ENCODE assay signal across 8 cellular contexts in the genomic region with DNA sequence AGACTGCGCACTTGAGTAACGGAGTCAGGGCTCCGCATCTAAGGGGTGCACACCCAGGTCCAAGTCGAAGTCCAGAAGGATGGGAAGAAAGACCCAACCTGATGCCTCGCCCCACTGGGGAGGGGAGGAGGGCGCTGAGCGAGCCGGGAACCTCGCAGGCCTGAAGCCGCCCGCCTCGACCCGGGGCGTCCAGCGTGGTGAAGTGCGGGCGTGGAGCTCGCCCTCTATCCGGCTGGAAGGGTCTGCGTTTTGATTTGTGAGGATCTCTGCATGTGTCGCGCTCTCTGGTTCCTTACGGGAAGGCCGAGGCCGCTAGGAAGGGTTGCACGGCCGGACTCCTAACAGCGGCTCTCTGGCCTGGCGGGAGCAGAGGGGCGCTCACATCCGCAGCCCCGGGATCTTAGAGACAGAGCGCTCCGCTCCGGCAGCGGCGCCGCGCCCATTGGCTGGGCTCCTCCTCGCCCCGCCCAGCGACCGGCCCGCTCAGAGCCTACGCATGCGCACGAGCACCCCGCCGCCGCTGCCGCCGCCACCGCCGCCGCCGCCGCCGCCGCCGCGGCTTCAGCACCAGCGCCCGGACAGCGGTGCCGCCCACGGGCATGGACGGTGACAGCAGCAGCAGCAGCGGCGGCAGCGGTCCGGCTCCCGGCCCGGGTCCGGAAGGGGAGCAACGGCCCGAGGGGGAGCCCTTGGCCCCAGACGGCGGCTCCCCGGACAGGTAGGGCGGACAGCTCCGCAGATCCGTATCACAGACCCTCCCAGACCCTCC. TPM values are rescaled to one million over a fixed set of nuclear protein-coding genes. Genes with fewer than 3 reads are reported as not detected.
DNase-seq lines count a peak whose midpoint lies in the region; ATAC-seq and TF ChIP-seq lines count a peak whose summit lies in the region.

A gene with protein sequence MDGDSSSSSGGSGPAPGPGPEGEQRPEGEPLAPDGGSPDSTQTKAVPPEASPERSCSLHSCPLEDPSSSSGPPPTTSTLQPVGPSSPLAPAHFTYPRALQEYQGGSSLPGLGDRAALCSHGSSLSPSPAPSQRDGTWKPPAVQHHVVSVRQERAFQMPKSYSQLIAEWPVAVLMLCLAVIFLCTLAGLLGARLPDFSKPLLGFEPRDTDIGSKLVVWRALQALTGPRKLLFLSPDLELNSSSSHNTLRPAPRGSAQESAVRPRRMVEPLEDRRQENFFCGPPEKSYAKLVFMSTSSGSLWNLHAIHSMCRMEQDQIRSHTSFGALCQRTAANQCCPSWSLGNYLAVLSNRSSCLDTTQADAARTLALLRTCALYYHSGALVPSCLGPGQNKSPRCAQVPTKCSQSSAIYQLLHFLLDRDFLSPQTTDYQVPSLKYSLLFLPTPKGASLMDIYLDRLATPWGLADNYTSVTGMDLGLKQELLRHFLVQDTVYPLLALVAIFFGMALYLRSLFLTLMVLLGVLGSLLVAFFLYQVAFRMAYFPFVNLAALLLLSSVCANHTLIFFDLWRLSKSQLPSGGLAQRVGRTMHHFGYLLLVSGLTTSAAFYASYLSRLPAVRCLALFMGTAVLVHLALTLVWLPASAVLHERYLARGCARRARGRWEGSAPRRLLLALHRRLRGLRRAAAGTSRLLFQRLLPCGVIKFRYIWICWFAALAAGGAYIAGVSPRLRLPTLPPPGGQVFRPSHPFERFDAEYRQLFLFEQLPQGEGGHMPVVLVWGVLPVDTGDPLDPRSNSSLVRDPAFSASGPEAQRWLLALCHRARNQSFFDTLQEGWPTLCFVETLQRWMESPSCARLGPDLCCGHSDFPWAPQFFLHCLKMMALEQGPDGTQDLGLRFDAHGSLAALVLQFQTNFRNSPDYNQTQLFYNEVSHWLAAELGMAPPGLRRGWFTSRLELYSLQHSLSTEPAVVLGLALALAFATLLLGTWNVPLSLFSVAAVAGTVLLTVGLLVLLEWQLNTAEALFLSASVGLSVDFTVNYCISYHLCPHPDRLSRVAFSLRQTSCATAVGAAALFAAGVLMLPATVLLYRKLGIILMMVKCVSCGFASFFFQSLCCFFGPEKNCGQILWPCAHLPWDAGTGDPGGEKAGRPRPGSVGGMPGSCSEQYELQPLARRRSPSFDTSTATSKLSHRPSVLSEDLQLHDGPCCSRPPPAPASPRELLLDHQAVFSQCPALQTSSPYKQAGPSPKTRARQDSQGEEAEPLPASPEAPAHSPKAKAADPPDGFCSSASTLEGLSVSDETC (N-terminal part only) (plus strand): TSS at position 497 of the 769 bp plus-strand sequence. CDS start 103 bp downstream, at position 600.

- ATAC-seq in GM19452 (IDR thresholded peaks at IDR 0.05; ENCODE audit: unreplicated experiment) (peak; percentile 78), HG03565 (IDR thresholded peaks at IDR 0.05; ENCODE audit: unreplicated experiment) (peak; percentile 69)

- TF ChIP-seq CTCF in C4-2B (conservative IDR thresholded peaks at IDR 0.05) = no peak

- H3K27ac ChIP-seq in C4-2B = peak within 1 kb of the TSS; percentile 34

- peak; percentile 79 for DNase-seq in NK-92 treated with Interleukin-12 subunit alpha and Interleukin-12 subunit beta, amount 100 ng/mL, for 24 hours (lab: John Stamatoyannopoulos, UW)
- peak; percentile 93 for DNase-seq in activated CD8-positive, alpha-beta memory T cell treated with anti-CD3 and anti-CD28 coated beads for 24 hours
- peak; percentile 82 for DNase-seq in effector CD4-positive, alpha-beta T cell
- peak; percentile 79 to 84 for DNase-seq in lung microvascular endothelial cell (ENCODE audit: low read depth in 2 of 2)
- peak; percentile 76 to 87 (median 84) for DNase-seq in stimulated activated CD4-positive, alpha-beta T cell treated with anti-CD3 and anti-CD28 coated beads, TNF-alpha, amount 100 ng/mL, for 24 hours (ENCODE audit: low read depth in 3 of 3)

RNA-seq across cellular contexts. Expression of the gene that starts here (rescaled TPM):
- total RNA-seq in lung microvascular endothelial cell = under 0.01 TPM in 2 replicates

Comparison
In these comparisons a context has a peak if more than half of its experiments do, and no peak if none do; other contexts are left out.
1. Peak in every context shown above with its lines: DNase-seq, ATAC-seq and H3K27ac ChIP-seq.
2. Peak in DNase-seq in lung microvascular endothelial cell; RNA of the gene not detected or under 1 TPM.